28 cellular contexts compared by ENCODE assay signal in the genomic region with DNA sequence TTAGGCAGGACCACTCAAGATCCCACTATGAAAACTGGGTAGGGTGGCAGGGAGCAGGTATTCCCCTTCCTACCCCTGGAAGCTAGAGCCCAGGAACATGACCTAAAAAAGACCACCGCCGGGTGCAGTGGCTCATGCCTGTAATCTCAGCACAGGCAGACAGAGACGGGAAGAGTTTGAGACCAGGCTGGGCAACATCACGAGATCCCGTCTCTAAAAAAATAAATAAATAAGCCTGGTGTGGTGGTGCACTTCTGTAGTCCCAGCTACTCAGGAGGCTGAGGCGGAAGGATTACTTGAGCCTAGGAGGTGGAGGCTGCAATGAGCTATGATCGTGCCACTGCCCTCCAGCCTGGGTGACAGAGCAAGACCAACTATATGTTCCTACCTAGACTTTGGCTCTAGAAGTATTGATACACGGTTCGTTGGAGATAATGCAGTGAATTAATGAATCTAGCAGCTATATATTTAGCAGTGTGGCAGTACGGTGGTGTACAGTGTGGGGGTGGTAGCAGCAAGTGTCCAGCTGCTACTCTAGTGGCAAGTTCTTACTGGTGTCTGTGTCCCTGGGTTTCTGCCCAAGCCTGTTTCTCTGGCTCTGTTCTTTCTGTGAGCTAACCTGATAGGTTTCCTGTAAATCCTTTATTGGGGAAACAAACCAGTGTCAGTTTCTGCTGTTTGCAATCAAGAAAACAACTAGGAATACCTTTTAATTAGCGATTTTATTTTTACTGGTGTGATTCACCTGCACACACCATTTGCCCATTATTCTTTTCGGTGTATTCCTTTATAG. TPM values are rescaled to one million over a fixed set of nuclear protein-coding genes. Genes with fewer than 3 reads are reported as not detected.
"Had no signal": no experiment of that assay in that cellular context is flagged by ENCODE, and none has a peak within 500 bp of the region (broad histone marks: within the 10 kb centered on the region; RNA-seq: fewer than 3 reads in every experiment).

No MANE protein-coding gene starts in this region.

- ATAC-seq: activated CD8-positive, alpha-beta memory T cell treated with anti-CD3 and anti-CD28 coated beads, Interleukin-2, amount 10 ng/mL, durations not matched to agents 7 days and 5 days; activated CD8-positive, alpha-beta T cell treated with anti-CD3 and anti-CD28 coated beads for 36 hours; left lung; naive thymus-derived CD4-positive, alpha-beta T cell had no signal

- H3K27me3 ChIP-seq: hepatocyte, right atrium auricular region, upper lobe of left lung had no signal

- H3K4me3 Mint-ChIP-seq: activated CD4-positive, alpha-beta T cell treated with anti-CD3 and anti-CD28 coated beads, Interleukin-2, amount 10 ng/mL, durations not matched to agents 7 days and 5 days; activated CD8-positive, alpha-beta memory T cell treated with anti-CD3 and anti-CD28 coated beads, Interleukin-2, amount 10 ng/mL, durations not matched to agents 7 days and 5 days; activated CD8-positive, alpha-beta T cell treated with anti-CD3 and anti-CD28 coated beads for 36 hours; activated naive CD4-positive, alpha-beta T cell treated with anti-CD3 and anti-CD28 coated beads, Interleukin-2, amount 10 ng/mL, durations not matched to agents 7 days and 5 days; immature natural killer cell had no signal

- H2AFZ ChIP-seq: hepatocyte had no signal

- H3K36me3 Mint-ChIP-seq: activated naive CD4-positive, alpha-beta T cell treated with anti-CD3 and anti-CD28 coated beads, Interleukin-2, amount 10 ng/mL, durations not matched to agents 7 days and 5 days; immature natural killer cell had no signal

- H3K9me3 ChIP-seq: left lung, right atrium auricular region, thoracic aorta, upper lobe of left lung had no signal

- H3K27ac Mint-ChIP-seq: activated CD4-positive, alpha-beta T cell treated with anti-CD3 and anti-CD28 coated beads, Interleukin-2, amount 10 ng/mL, durations not matched to agents 7 days and 5 days; activated CD8-positive, alpha-beta memory T cell treated with anti-CD3 and anti-CD28 coated beads, Interleukin-2, amount 10 ng/mL, durations not matched to agents 7 days and 5 days; activated CD8-positive, alpha-beta T cell treated with anti-CD3 and anti-CD28 coated beads for 36 hours; activated naive CD4-positive, alpha-beta T cell treated with anti-CD3 and anti-CD28 coated beads, Interleukin-2, amount 10 ng/mL, durations not matched to agents 7 days and 5 days; immature natural killer cell; naive thymus-derived CD4-positive, alpha-beta T cell; progenitor cell of endocrine pancreas had no signal

- H3K4me2 ChIP-seq: hepatocyte had no signal

- H3K9me3 Mint-ChIP-seq: activated CD8-positive, alpha-beta T cell treated with anti-CD3 and anti-CD28 coated beads for 36 hours; activated naive CD4-positive, alpha-beta T cell treated with anti-CD3 and anti-CD28 coated beads, Interleukin-2, amount 10 ng/mL, durations not matched to agents 7 days and 5 days; immature natural killer cell had no signal

- H3K36me3 ChIP-seq: left lung, right atrium auricular region, thoracic aorta, upper lobe of left lung had no signal

- DNase-seq: activated CD4-positive, alpha-beta T cell treated with anti-CD3 and anti-CD28 coated beads, Interleukin-2, amount 10 ng/mL, durations not matched to agents 7 days and 5 days; activated CD4-positive, CD25-positive, alpha-beta regulatory T cell treated with anti-CD3 and anti-CD28 coated beads, Interleukin-2, amount 50 U/mL, for 72 hours; activated CD8-positive, alpha-beta memory T cell treated with anti-CD3 and anti-CD28 coated beads, Interleukin-2, amount 10 ng/mL, durations not matched to agents 7 days and 5 days; activated CD8-positive, alpha-beta T cell treated with anti-CD3 and anti-CD28 coated beads for 36 hours; activated effector memory CD4-positive, alpha-beta T cell treated with anti-CD3 and anti-CD28 coated beads, Interleukin-2, amount 50 U/mL, for 16 hours; activated naive CD4-positive, alpha-beta T cell treated with anti-CD3 and anti-CD28 coated beads, Interleukin-2, amount 10 ng/mL, durations not matched to agents 7 days and 5 days; activated T-cell treated with anti-CD3 and anti-CD28 coated beads for 4 hours; amygdala; erythroblast; foreskin melanocyte; glutamatergic neuron; immature natural killer cell; kidney glomerular epithelial cell; left lung; naive thymus-derived CD4-positive, alpha-beta T cell; stimulated activated CD4-positive, alpha-beta T cell treated with anti-CD3 and anti-CD28 coated beads, Interleukin-4, amount 100 ng/mL, for 24 hours; stimulated activated naive CD4-positive, alpha-beta T cell treated with Interleukin-2 at 50 U/mL for 16 hours; T-helper 2 cell; upper lobe of left lung; WERI-Rb-1 had no signal

- H3K27me3 Mint-ChIP-seq: activated CD8-positive, alpha-beta T cell treated with anti-CD3 and anti-CD28 coated beads for 36 hours had no signal

- H3K27ac ChIP-seq: hepatocyte, left lung, right atrium auricular region, thoracic aorta, upper lobe of left lung, WERI-Rb-1 had no signal

- H3K4me3 ChIP-seq: hepatocyte, left lung, lung, right atrium auricular region, thoracic aorta, upper lobe of left lung had no signal

RNA-seq across cellular contexts. Expression of gene SCNN1G, which starts 30.0 kb away (rescaled TPM):
- total RNA-seq: activated CD4-positive, alpha-beta T cell treated with anti-CD3 and anti-CD28 coated beads, Interleukin-2, amount 10 ng/mL, durations not matched to agents 7 days and 5 days; activated CD8-positive, alpha-beta memory T cell treated with anti-CD3 and anti-CD28 coated beads, Interleukin-2, amount 10 ng/mL, durations not matched to agents 7 days and 5 days; activated CD8-positive, alpha-beta T cell treated with anti-CD3 and anti-CD28 coated beads for 36 hours; cardiac septum; chondrocyte; naive thymus-derived CD4-positive, alpha-beta T cell; osteoblast; right atrium auricular region; thoracic aorta had no signal
